In genomic region chr1:183626208-183626607, GRCh38 we compare ENCODE assay signal across 17 cellular contexts. TPM values are rescaled to one million over a fixed set of nuclear protein-coding genes. Genes with fewer than 3 reads are reported as not detected.
A peak's percentile ranks its signal among the peaks of the same experiment; 100 is the strongest.
DNase-seq lines count a peak whose midpoint lies in the region; FAIRE-seq and TF ChIP-seq lines count a peak whose summit lies in the region.
"Not testable (repeated sequence)": the region's sequence is repeated elsewhere in the genome, so short reads cannot be mapped to it uniquely, and the experiment has no call there.
"Had no signal": no experiment of that assay in that cellular context is flagged by ENCODE, and none has a peak within 500 bp of the region (broad histone marks: within the 10 kb centered on the region; RNA-seq: fewer than 3 reads in every experiment).

No MANE protein-coding gene starts in this region.

- H2AFZ ChIP-seq in ACC112 (ENCODE audit: low read length, unreplicated experiment); osteoblast (ENCODE audit: low read length): not testable (repeated sequence)

- H3K9me3 Mint-ChIP-seq in HFFc6; activated naive CD4-positive, alpha-beta T cell treated with anti-CD3 and anti-CD28 coated beads for 36 hours: not testable (repeated sequence)

- peak; percentile 96 for FAIRE-seq in islet of Langerhans (lab: Jason Lieb, UNC)

- H4K20me1 ChIP-seq in osteoblast (ENCODE audit: insufficient read depth, low read length): peaks cover 18% of the 10 kb centered on the region

- intact Hi-C loops in activated naive CD4-positive, alpha-beta T cell treated with anti-CD3 and anti-CD28 coated beads for 36 hours (cut with micrococcal nuclease): not testable (repeated sequence)
- intact Hi-C loops in dorsolateral prefrontal cortex (cut with DNase I): loop anchor here (10.0 kb wide), 2 partner anchors 71 to 341 kb away; no protein-coding TSS in a partner anchor

- H3K27me3 ChIP-seq in ACC112 (ENCODE audit: insufficient read depth, low read length); dorsolateral prefrontal cortex; osteoblast (ENCODE audit: insufficient read depth, low read length); suprapubic skin: not testable (repeated sequence)

- H3K4me2 ChIP-seq in osteoblast (ENCODE audit: insufficient read depth, low read length): not testable (repeated sequence)

- 0 out of 2 replicates have a peak overlapping the region, but pooled peaks have one; percentile 16 for H3K27ac Mint-ChIP-seq in HFFc6
- peak overlapping the region; percentile 58 for H3K27ac Mint-ChIP-seq in activated naive CD4-positive, alpha-beta T cell treated with anti-CD3 and anti-CD28 coated beads for 36 hours

- CTCF ChIA-PET in activated naive CD4-positive, alpha-beta T cell treated with anti-CD3 and anti-CD28 coated beads for 36 hours (lab: Charles Lee): interaction anchor here (0.6 to 1.5 kb wide), 4 partner anchors 8 to 118 kb away, joined by 3 read pairs; no protein-coding TSS in a partner anchor

- H3K27ac ChIP-seq in ACC112 (ENCODE audit: low read depth, low read length) (0 out of 2 replicates have a peak overlapping the region, but pooled peaks have one; percentile 24), dorsolateral prefrontal cortex (peak overlapping the region in 45 of 59 donors; percentile 4 to 74 (median 45)), osteoblast (ENCODE audit: low read depth, low read length) (peak overlapping the region; percentile 34), suprapubic skin (peak overlapping the region; percentile 1)

- H3K4me1 ChIP-seq in ACC112 (ENCODE audit: control insufficient read depth, insufficient read depth, low read length, unreplicated experiment) (peaks cover 52% of the 10 kb centered on the region), osteoblast (ENCODE audit: insufficient read depth, low read length) (peaks cover 30% of the 10 kb centered on the region), suprapubic skin (peaks cover 44% of the 10 kb centered on the region)

- H3K4me3 ChIP-seq in ACC112 (ENCODE audit: low read depth, low read length); osteoblast (ENCODE audit: insufficient read depth, low read length); suprapubic skin: not testable (repeated sequence)
- peak overlapping the region in 3 of 59 donors; percentile 0 to 3 (median 2) for H3K4me3 ChIP-seq in dorsolateral prefrontal cortex

- peaks cover 73% of the 10 kb centered on the region for H3K4me1 Mint-ChIP-seq in HFFc6 (ENCODE audit: low read depth)
- H3K4me1 Mint-ChIP-seq in activated naive CD4-positive, alpha-beta T cell treated with anti-CD3 and anti-CD28 coated beads for 36 hours (ENCODE audit: low read depth): peaks cover 36% of the 10 kb centered on the region

- TF ChIP-seq POLR2A in suprapubic skin (IDR thresholded peaks at IDR 0.05): not testable (repeated sequence)

- TF ChIP-seq EP300 in suprapubic skin (IDR thresholded peaks at IDR 0.05): not testable (repeated sequence)

- H3K27me3 Mint-ChIP-seq in HFFc6 (ENCODE audit: insufficient read depth); activated naive CD4-positive, alpha-beta T cell treated with anti-CD3 and anti-CD28 coated beads for 36 hours (ENCODE audit: low read depth): not testable (repeated sequence)

- 51% methylated on average over 2 of the region's 2 CpGs for whole genome bisulfite sequencing in suprapubic skin

- H3K79me2 ChIP-seq in ACC112 (ENCODE audit: control insufficient read depth, insufficient read depth, low read length, unreplicated experiment): peaks cover 32% of the 10 kb centered on the region
- peaks cover 28% of the 10 kb centered on the region for H3K79me2 ChIP-seq in osteoblast (ENCODE audit: insufficient read depth, low read length)

- not testable (repeated sequence) for H3K9me3 ChIP-seq in osteoblast (ENCODE audit: low read depth, low read length); suprapubic skin

- peaks cover 56% of the 10 kb centered on the region for H3K36me3 Mint-ChIP-seq in HFFc6 (ENCODE audit: low read depth)
- H3K36me3 Mint-ChIP-seq in activated naive CD4-positive, alpha-beta T cell treated with anti-CD3 and anti-CD28 coated beads for 36 hours (ENCODE audit: low read depth): peaks cover 34% of the 10 kb centered on the region

- not testable (repeated sequence) for DNase-seq in HFFc6; activated naive CD4-positive, alpha-beta T cell treated with anti-CD3 and anti-CD28 coated beads for 36 hours; dorsolateral prefrontal cortex; osteoblast (ENCODE audit: insufficient read length, low spot score, missing footprints); suprapubic skin (ENCODE audit: low spot score in 2 of 2)
- peak; percentile 70 for DNase-seq in RPMI8226

- H3K4me3 Mint-ChIP-seq in HFFc6; activated naive CD4-positive, alpha-beta T cell treated with anti-CD3 and anti-CD28 coated beads for 36 hours: not testable (repeated sequence)

- H3K36me3 ChIP-seq in ACC112 (ENCODE audit: insufficient read depth, low read length) (peaks cover 23% of the 10 kb centered on the region), osteoblast (ENCODE audit: insufficient read depth, low read length) (peaks cover 51% of the 10 kb centered on the region), suprapubic skin (peaks cover 49% of the 10 kb centered on the region)

- TF ChIP-seq CTCF in HFFc6 (IDR thresholded peaks at IDR 0.05); osteoblast (IDR thresholded peaks at IDR 0.05; ENCODE audit: extremely low read depth, low read depth, low read length); suprapubic skin (IDR thresholded peaks at IDR 0.05): not testable (repeated sequence)
- peak in 1 of 56 donors; percentile 10 for TF ChIP-seq CTCF in dorsolateral prefrontal cortex (IDR thresholded peaks at IDR 0.05 in 54 of 56, conservative IDR thresholded peaks at IDR 0.05 in 2 of 56; ENCODE audit: low read depth in 1 of 56, partially characterized antibody in 56 of 56)

RNA-seq across cellular contexts. Expression of gene ARPC5, which starts 9.4 kb away (rescaled TPM):
- total RNA-seq in HFFc6 (2021; fragmentation: NEBNext Ultra II Directional; extraction: Animal tissue kit (Norgen Biotek cat#: 25700)): 100 to 1,000 TPM; 231 to 263 (median 249) TPM
- 100 to 1,000 TPM; 162 to 164 TPM for total RNA-seq in activated naive CD4-positive, alpha-beta T cell treated with anti-CD3 and anti-CD28 coated beads for 36 hours
- 10 to 100 TPM; 31.6 to 78.5 (median 50.0) TPM for total RNA-seq in dorsolateral prefrontal cortex
- total RNA-seq in osteoblast: 156 and 157 TPM in 2 replicates
- 10 to 100 TPM; 45.1 to 66.9 (median 52.5) TPM for total RNA-seq in suprapubic skin

RNA-seq across cellular contexts. Expression of gene APOBEC4, which starts 26.9 kb away (rescaled TPM):
- not detected for total RNA-seq in HFFc6 (2021; fragmentation: NEBNext Ultra II Directional; extraction: Animal tissue kit (Norgen Biotek cat#: 25700))
- not detected for total RNA-seq in activated naive CD4-positive, alpha-beta T cell treated with anti-CD3 and anti-CD28 coated beads for 36 hours
- total RNA-seq in dorsolateral prefrontal cortex: not detected
- under 0.01 TPM in 1 of 2 replicates, not detected in the other for total RNA-seq in osteoblast
- not detected for total RNA-seq in suprapubic skin
- total RNA-seq: A172; activated CD4-positive, alpha-beta memory T cell treated with anti-CD3 and anti-CD28 coated beads, Interleukin-2, amount 10 ng/mL, durations not matched to agents 7 days and 5 days; G401; GM23338; occipital lobe; renal cortical epithelial cell; RPMI7951; SJSA1; smooth muscle cell had no signal

RNA-seq across cellular contexts. Expression of gene NCF2, which starts 35.9 kb away (rescaled TPM):
- total RNA-seq in HFFc6 (2021; fragmentation: NEBNext Ultra II Directional; extraction: Animal tissue kit (Norgen Biotek cat#: 25700)): 1 to 10 TPM in 4 of 6 experiments, under 1 TPM in 2; 0.61 to 2.8 (median 1.5) TPM
- total RNA-seq in activated naive CD4-positive, alpha-beta T cell treated with anti-CD3 and anti-CD28 coated beads for 36 hours: 10 to 100 TPM; 14.0 to 14.3 TPM
- total RNA-seq in dorsolateral prefrontal cortex (10 to 100 TPM in 3 of 120 experiments, 1 to 10 TPM in 117; 1.1 to 14.5 (median 3.5) TPM), osteoblast (0.88 and 2.2 TPM in 2 replicates), suprapubic skin (10 to 100 TPM; 16.9 to 48.3 (median 33.9) TPM)
- total RNA-seq: G401, GM23338, RPMI7951 had no signal
